8 cellular contexts compared by ENCODE assay signal in the genomic region with DNA sequence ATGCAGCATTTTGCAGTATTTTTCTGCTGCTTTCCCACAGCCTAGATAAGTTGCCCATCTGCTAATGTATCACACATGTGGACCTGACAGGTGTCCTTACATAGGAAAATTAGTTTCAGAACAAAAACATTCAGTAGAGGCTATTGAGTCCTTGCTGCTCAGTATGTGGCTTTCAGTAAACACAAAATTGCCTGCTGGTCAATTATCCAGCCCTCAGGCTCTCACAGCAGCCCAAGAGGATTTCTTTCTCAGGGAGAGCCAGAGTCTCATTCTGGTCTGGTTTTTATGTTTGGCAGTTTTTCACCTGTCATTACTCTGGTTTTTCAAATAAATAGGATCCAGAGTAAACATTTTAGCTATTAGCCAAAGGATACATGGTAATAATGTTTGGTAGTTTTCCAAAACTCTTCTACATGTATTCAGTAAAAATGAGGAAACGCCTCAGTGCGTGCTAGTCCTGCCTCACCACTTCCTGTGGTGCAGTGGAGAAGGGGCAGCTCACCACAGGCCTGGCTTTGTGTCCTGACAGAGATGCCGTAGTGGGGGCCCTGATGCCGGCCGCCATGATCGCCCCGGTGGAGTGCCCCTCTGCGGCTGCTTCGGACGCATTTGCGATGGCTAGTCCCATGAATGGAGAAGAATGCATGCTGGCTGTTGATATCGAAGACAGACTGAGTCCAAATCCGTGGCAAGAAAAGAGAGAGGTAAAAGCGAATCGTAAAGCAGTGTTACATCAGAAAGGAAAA.
DNase-seq lines count a peak whose midpoint lies in the region; ATAC-seq and TF ChIP-seq lines count a peak whose summit lies in the region.
"Not testable (repeated sequence)": the region's sequence is repeated elsewhere in the genome, so short reads cannot be mapped to it uniquely, and the experiment has no call there.

No MANE protein-coding gene starts in this region.

- CTCF ChIA-PET in GM10248 (lab: Yijun Ruan, JAX): not testable (repeated sequence)

- H3K27me3 Mint-ChIP-seq in natural killer cell treated with Interleukin-12 subunit alpha and Interleukin-12 subunit beta and Interleukin-15 and Interleukin-18, amount 100 ng/mL, for 72 hours; stimulated activated naive CD8-positive, alpha-beta T cell treated with anti-CD3 and anti-CD28 coated beads, Interleukin-15, Interleukin-2, amounts not matched to agents 100 ng/mL and 50 ng/mL, for 24 hours: not testable (repeated sequence)

- H3K4me3 ChIP-seq in effector memory CD4-positive, alpha-beta T cell (ENCODE audit: insufficient read depth, low read depth, low read length, poor library complexity, severe bottlenecking): peak overlapping the region; percentile 35

- TF ChIP-seq POLR2A in Raji (IDR thresholded peaks at IDR 0.05; ENCODE audit: insufficient read depth, low read depth, low read length): peak; percentile 32; the same call in 1 of the 2 replicates

- H3K4me1 ChIP-seq in effector memory CD4-positive, alpha-beta T cell (ENCODE audit: control insufficient read depth, insufficient read depth, low read length, poor library complexity, severe bottlenecking): not testable (repeated sequence)

- H3K9me3 ChIP-seq in effector memory CD4-positive, alpha-beta T cell (ENCODE audit: control insufficient read depth, low read length): not testable (repeated sequence)

- peak overlapping the region; percentile 32 for H3K27ac ChIP-seq in effector memory CD4-positive, alpha-beta T cell (ENCODE audit: insufficient read depth, low read length, poor library complexity, severe bottlenecking)

- peak; percentile 41 for DNase-seq in GM10248 (ENCODE audit: extremely low spot score)
- peak; percentile 19 for DNase-seq in NCI-H1436 (lab: John Stamatoyannopoulos, UW)
- peak; percentile 41 for DNase-seq in activated T-cell treated with anti-CD3 and anti-CD28 coated beads for 48 hours (ENCODE audit: low read depth)
- DNase-seq in effector memory CD4-positive, alpha-beta T cell: peak in 1 of 3 donors; percentile 20
- DNase-seq in natural killer cell treated with Interleukin-12 subunit alpha and Interleukin-12 subunit beta and Interleukin-15 and Interleukin-18, amount 100 ng/mL, for 72 hours (ENCODE audit: low spot score): peak; percentile 79

- peak overlapping the region; percentile 89 for H3K4me3 Mint-ChIP-seq in natural killer cell treated with Interleukin-12 subunit alpha and Interleukin-12 subunit beta and Interleukin-15 and Interleukin-18, amount 100 ng/mL, for 72 hours
- peak overlapping the region; percentile 91 for H3K4me3 Mint-ChIP-seq in stimulated activated naive CD8-positive, alpha-beta T cell treated with anti-CD3 and anti-CD28 coated beads, Interleukin-15, Interleukin-2, amounts not matched to agents 100 ng/mL and 50 ng/mL, for 24 hours

- not testable (repeated sequence) for H3K27me3 ChIP-seq in effector memory CD4-positive, alpha-beta T cell (replicated peaks; ENCODE audit: control insufficient read depth, insufficient read depth, low read length, poor library complexity, severe bottlenecking)

- not testable (repeated sequence) for TF ChIP-seq CTCF in GM10248 (IDR thresholded peaks at IDR 0.05; ENCODE audit: control extremely low read depth, extremely low read depth, low read depth, missing control alignments)

- H3K36me3 Mint-ChIP-seq in natural killer cell treated with Interleukin-12 subunit alpha and Interleukin-12 subunit beta and Interleukin-15 and Interleukin-18, amount 100 ng/mL, for 72 hours; stimulated activated naive CD8-positive, alpha-beta T cell treated with anti-CD3 and anti-CD28 coated beads, Interleukin-15, Interleukin-2, amounts not matched to agents 100 ng/mL and 50 ng/mL, for 24 hours (ENCODE audit: low read depth): not testable (repeated sequence)

- H3K36me3 ChIP-seq in effector memory CD4-positive, alpha-beta T cell (ENCODE audit: control insufficient read depth, insufficient read depth, low read length): not testable (repeated sequence)

- peaks cover 3 to 11% of the 10 kb centered on the region in 2 donors for H3K4me1 Mint-ChIP-seq in natural killer cell treated with Interleukin-12 subunit alpha and Interleukin-12 subunit beta and Interleukin-15 and Interleukin-18, amount 100 ng/mL, for 72 hours (ENCODE audit: low read depth in 2 of 2)
- H3K4me1 Mint-ChIP-seq in stimulated activated naive CD8-positive, alpha-beta T cell treated with anti-CD3 and anti-CD28 coated beads, Interleukin-15, Interleukin-2, amounts not matched to agents 100 ng/mL and 50 ng/mL, for 24 hours (ENCODE audit: low read depth): peaks cover 13% of the 10 kb centered on the region

- peak overlapping the region; percentile 88 to 91 for H3K27ac Mint-ChIP-seq in natural killer cell treated with Interleukin-12 subunit alpha and Interleukin-12 subunit beta and Interleukin-15 and Interleukin-18, amount 100 ng/mL, for 72 hours
- peak overlapping the region; percentile 96 for H3K27ac Mint-ChIP-seq in stimulated activated naive CD8-positive, alpha-beta T cell treated with anti-CD3 and anti-CD28 coated beads, Interleukin-15, Interleukin-2, amounts not matched to agents 100 ng/mL and 50 ng/mL, for 24 hours

- H3K9me3 Mint-ChIP-seq in natural killer cell treated with Interleukin-12 subunit alpha and Interleukin-12 subunit beta and Interleukin-15 and Interleukin-18, amount 100 ng/mL, for 72 hours; stimulated activated naive CD8-positive, alpha-beta T cell treated with anti-CD3 and anti-CD28 coated beads, Interleukin-15, Interleukin-2, amounts not matched to agents 100 ng/mL and 50 ng/mL, for 24 hours: not testable (repeated sequence)

- ATAC-seq in HG02798 (IDR thresholded peaks at IDR 0.05; ENCODE audit: poor library complexity, unreplicated experiment): peak; percentile 93
- peak; percentile 95 to 96 for ATAC-seq in natural killer cell treated with Interleukin-12 subunit alpha and Interleukin-12 subunit beta and Interleukin-15 and Interleukin-18, amount 100 ng/mL, for 72 hours

- POLR2A ChIA-PET in GM10248 (lab: Yijun Ruan, JAX): not testable (repeated sequence)
